Comparison of ENCODE assay signal across 24 cellular contexts in genomic region chr3:189537135-189537534, GRCh38.
"Had no signal": no experiment of that assay in that cellular context is flagged by ENCODE, and none has a peak within 500 bp of the region (broad histone marks: within the 10 kb centered on the region; RNA-seq: fewer than 3 reads in every experiment).

No MANE protein-coding gene starts in this region.

- H3K27me3 Mint-ChIP-seq: activated CD8-positive, alpha-beta memory T cell treated with anti-CD3 and anti-CD28 coated beads, Interleukin-2, amount 10 ng/mL, durations not matched to agents 7 days and 5 days; activated naive CD8-positive, alpha-beta T cell treated with anti-CD3 and anti-CD28 coated beads, Interleukin-2, amount 10 ng/mL, durations not matched to agents 7 days and 5 days; IgD-negative memory B cell had no signal

- H3K4me1 Mint-ChIP-seq: activated CD8-positive, alpha-beta memory T cell treated with anti-CD3 and anti-CD28 coated beads, Interleukin-2, amount 10 ng/mL, durations not matched to agents 7 days and 5 days; activated naive CD8-positive, alpha-beta T cell treated with anti-CD3 and anti-CD28 coated beads, Interleukin-2, amount 10 ng/mL, durations not matched to agents 7 days and 5 days; IgD-negative memory B cell had no signal

- H3K36me3 Mint-ChIP-seq: activated naive CD8-positive, alpha-beta T cell treated with anti-CD3 and anti-CD28 coated beads, Interleukin-2, amount 10 ng/mL, durations not matched to agents 7 days and 5 days had no signal

- H3K27ac Mint-ChIP-seq: activated CD8-positive, alpha-beta memory T cell treated with anti-CD3 and anti-CD28 coated beads, Interleukin-2, amount 10 ng/mL, durations not matched to agents 7 days and 5 days; activated naive CD8-positive, alpha-beta T cell treated with anti-CD3 and anti-CD28 coated beads, Interleukin-2, amount 10 ng/mL, durations not matched to agents 7 days and 5 days; IgD-negative memory B cell had no signal

- ATAC-seq: activated CD8-positive, alpha-beta memory T cell treated with anti-CD3 and anti-CD28 coated beads, Interleukin-2, amount 10 ng/mL, durations not matched to agents 7 days and 5 days; Panc1 had no signal

- DNase-seq: activated CD4-positive, alpha-beta T cell treated with anti-CD3 and anti-CD28 coated beads for 4 hours; activated CD4-positive, alpha-beta T cell treated with anti-CD3 and anti-CD28 coated beads, Interleukin-2, amount 50 U/mL, for 48 hours; activated CD4-positive, CD25-positive, alpha-beta regulatory T cell; activated CD8-positive, alpha-beta memory T cell treated with anti-CD3 and anti-CD28 coated beads, Interleukin-2, amount 10 ng/mL, durations not matched to agents 7 days and 5 days; activated naive CD8-positive, alpha-beta T cell treated with anti-CD3 and anti-CD28 coated beads, Interleukin-2, amount 10 ng/mL, durations not matched to agents 7 days and 5 days; aorta; caudate nucleus; KG1; NCI-H1092; NCI-H1417 treated with DMSO at 0.1 percent for 48 hours; NCI-H1694; NCI-H2029; NCI-H2107; NCI-H2171 treated with DMSO at 0.1 percent for 48 hours; NCI-H226; NCI-H82; NK-92 treated with Interleukin-12 subunit alpha and Interleukin-12 subunit beta, amount 100 ng/mL, for 24 hours; OCI-M1; Right ventricle myocardium superior; SJCRH30; SK-N-SH; T-helper 1 cell had no signal

- H3K4me3 Mint-ChIP-seq: activated CD8-positive, alpha-beta memory T cell treated with anti-CD3 and anti-CD28 coated beads, Interleukin-2, amount 10 ng/mL, durations not matched to agents 7 days and 5 days; activated naive CD8-positive, alpha-beta T cell treated with anti-CD3 and anti-CD28 coated beads, Interleukin-2, amount 10 ng/mL, durations not matched to agents 7 days and 5 days; IgD-negative memory B cell had no signal
